ENCODE assay signal across 24 cellular contexts in the genomic region with DNA sequence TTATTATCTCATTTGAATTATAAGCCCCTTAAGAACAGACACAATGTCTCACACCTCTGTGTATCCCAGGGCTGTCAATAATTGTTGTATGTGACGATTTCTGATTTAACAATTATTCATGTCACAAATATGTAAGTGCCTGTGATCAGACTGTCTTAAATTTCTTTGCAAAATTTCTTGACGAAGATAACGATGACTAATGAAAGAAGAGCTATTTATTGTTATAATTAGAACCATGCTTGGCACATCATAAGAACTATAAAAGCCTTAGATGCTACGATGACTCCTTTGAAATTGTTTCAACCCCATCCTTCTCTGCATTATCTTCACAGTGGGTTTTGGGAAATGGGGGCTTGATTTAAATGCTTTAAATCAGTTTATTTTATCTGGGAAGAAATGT.
"Had no signal": no experiment of that assay in that cellular context is flagged by ENCODE, and none has a peak within 500 bp of the region (broad histone marks: within the 10 kb centered on the region; RNA-seq: fewer than 3 reads in every experiment).

No MANE protein-coding gene starts in this region.

- H3K27me3 ChIP-seq: MG63, Peyer's patch had no signal

- H3K4me3 Mint-ChIP-seq: activated CD8-positive, alpha-beta memory T cell treated with anti-CD3 and anti-CD28 coated beads, Interleukin-2, amount 10 ng/mL, durations not matched to agents 7 days and 5 days; activated naive CD4-positive, alpha-beta T cell treated with anti-CD3 and anti-CD28 coated beads for 36 hours; activated naive CD8-positive, alpha-beta T cell; activated T-cell treated with anti-CD3 and anti-CD28 coated beads, Interleukin-2, amount 50 U/mL, for 24 hours; activated T-helper 1 cell treated with anti-CD3 and anti-CD28 coated beads, Interleukin-12 subunit alpha, Interleukin-12 subunit beta, Interleukin-2, Interleukin-4 antibody, amounts not matched to agents 30 ng/mL and 10 ng/mL and 1 ng/mL, durations not matched to agents 14 hours and 24 hours and 36 hours; brain had no signal

- H3K9me3 ChIP-seq: MG63, Peyer's patch, SJCRH30, SK-N-SH had no signal

- H3K4me2 ChIP-seq: SK-N-SH had no signal

- H3K9ac ChIP-seq: SK-N-SH had no signal

- ATAC-seq: activated CD8-positive, alpha-beta memory T cell treated with anti-CD3 and anti-CD28 coated beads, Interleukin-2, amount 10 ng/mL, durations not matched to agents 7 days and 5 days had no signal

- H3K27me3 Mint-ChIP-seq: activated T-cell treated with anti-CD3 and anti-CD28 coated beads, Interleukin-2, amount 50 U/mL, for 24 hours had no signal

- H3K9me3 Mint-ChIP-seq: activated naive CD4-positive, alpha-beta T cell treated with anti-CD3 and anti-CD28 coated beads for 36 hours; activated T-cell treated with anti-CD3 and anti-CD28 coated beads, Interleukin-2, amount 50 U/mL, for 24 hours; activated T-helper 1 cell treated with anti-CD3 and anti-CD28 coated beads, Interleukin-12 subunit alpha, Interleukin-12 subunit beta, Interleukin-2, Interleukin-4 antibody, amounts not matched to agents 30 ng/mL and 10 ng/mL and 1 ng/mL, durations not matched to agents 14 hours and 24 hours and 36 hours had no signal

- H3K4me1 ChIP-seq: Peyer's patch, SJCRH30 had no signal

- H3K36me3 ChIP-seq: MG63, Peyer's patch, SJCRH30 had no signal

- H3K4me3 ChIP-seq: MG63, Peyer's patch, SJCRH30 had no signal

- DNase-seq: activated CD4-positive, alpha-beta T cell treated with anti-CD3 and anti-CD28 coated beads for 4 hours; activated CD4-positive, alpha-beta T cell treated with anti-CD3 and anti-CD28 coated beads, Interleukin-2, amount 50 U/mL, for 48 hours; activated CD8-positive, alpha-beta memory T cell treated with anti-CD3 and anti-CD28 coated beads, Interleukin-2, amount 10 ng/mL, durations not matched to agents 7 days and 5 days; activated effector memory CD4-positive, alpha-beta T cell treated with anti-CD3 and anti-CD28 coated beads, Interleukin-2, amount 50 U/mL, for 16 hours; activated naive CD4-positive, alpha-beta T cell treated with anti-CD3 and anti-CD28 coated beads for 36 hours; activated T-cell treated with anti-CD3 and anti-CD28 coated beads, Interleukin-2, amount 50 U/mL, for 24 hours; amygdala; MG63; NCI-H1092 treated with DMSO at 0.1 percent for 48 hours; NCI-H1436; NCI-H1694 treated with DMSO at 0.1 percent for 48 hours; NCI-H2029 treated with DMSO at 0.1 percent for 48 hours; NCI-H345; NCI-H510A; NCI-H526 treated with DMSO at 0.1 percent for 48 hours; NK-92 treated with Interleukin-12 subunit alpha and Interleukin-12 subunit beta, amount 100 ng/mL, for 24 hours; Peyer's patch; Right ventricle myocardium superior; SJCRH30; SK-N-SH had no signal

- H3K27ac Mint-ChIP-seq: activated CD8-positive, alpha-beta memory T cell treated with anti-CD3 and anti-CD28 coated beads, Interleukin-2, amount 10 ng/mL, durations not matched to agents 7 days and 5 days; activated naive CD8-positive, alpha-beta T cell; activated T-cell treated with anti-CD3 and anti-CD28 coated beads, Interleukin-2, amount 50 U/mL, for 24 hours; activated T-helper 1 cell treated with anti-CD3 and anti-CD28 coated beads, Interleukin-12 subunit alpha, Interleukin-12 subunit beta, Interleukin-2, Interleukin-4 antibody, amounts not matched to agents 30 ng/mL and 10 ng/mL and 1 ng/mL, durations not matched to agents 14 hours and 24 hours and 36 hours had no signal

- H3K9me2 ChIP-seq: SK-N-SH had no signal

- H3K36me3 Mint-ChIP-seq: activated CD8-positive, alpha-beta memory T cell treated with anti-CD3 and anti-CD28 coated beads, Interleukin-2, amount 10 ng/mL, durations not matched to agents 7 days and 5 days; activated naive CD8-positive, alpha-beta T cell; brain had no signal

- H3K27ac ChIP-seq: Peyer's patch, RWPE1, SJCRH30 had no signal
